ENCODE assay signal across 21 cellular contexts in genomic region chr17:6105608-6106007, GRCh38. TPM values are rescaled to one million over a fixed set of nuclear protein-coding genes. Genes with fewer than 3 reads are reported as not detected.
"Had no signal": no experiment of that assay in that cellular context is flagged by ENCODE, and none has a peak within 500 bp of the region (broad histone marks: within the 10 kb centered on the region; RNA-seq: fewer than 3 reads in every experiment).

No MANE protein-coding gene starts in this region.

- H3K36me3 ChIP-seq: gastrocnemius medialis had no signal

- H3K4me2 ChIP-seq: hepatocyte, neural progenitor cell had no signal

- H2AFZ ChIP-seq: hepatocyte, neural progenitor cell had no signal

- H3K27me3 ChIP-seq: gastrocnemius medialis, neural progenitor cell, testis had no signal

- DNase-seq: activated B cell treated with CpG ODN at 0.5 μM for 24 hours; activated CD8-positive, alpha-beta memory T cell treated with anti-CD3 and anti-CD28 coated beads, Interleukin-2, amount 10 ng/mL, durations not matched to agents 7 days and 5 days; activated CD8-positive, alpha-beta T cell treated with anti-CD3 and anti-CD28 coated beads, Interleukin-2, amount 10 ng/mL, durations not matched to agents 7 days and 5 days; activated T-cell treated with anti-CD3 and anti-CD28 coated beads, Interleukin-2, amount 50 U/mL, for 48 hours; anterior cingulate cortex; effector CD8-positive, alpha-beta T cell; erythroblast; gastrocnemius medialis; left cardiac atrium; mammary epithelial cell; midbrain; natural killer cell; occipital lobe; right cardiac atrium; stimulated activated CD4-positive, alpha-beta T cell treated with anti-CD3 and anti-CD28 coated beads, Interleukin-2, amount 100 ng/mL, for 48 hours; stimulated activated naive CD8-positive, alpha-beta T cell treated with anti-CD3 and anti-CD28 coated beads, Interleukin-15, Interleukin-2, amounts not matched to agents 100 U/mL and 50 U/mL, for 24 hours; T-helper 2 cell; testis had no signal

- H3K9ac ChIP-seq: neural progenitor cell had no signal

- H3K27ac ChIP-seq: gastrocnemius medialis, hepatocyte, neural progenitor cell, testis had no signal

- H3K4me3 ChIP-seq: gastrocnemius medialis, hepatocyte, neural progenitor cell, testis had no signal

- H3K79me2 ChIP-seq: hepatocyte had no signal

- H3K9me3 ChIP-seq: gastrocnemius medialis, testis had no signal

- H3K4me1 ChIP-seq: testis had no signal

RNA-seq across cellular contexts. Expression of gene WSCD1, which starts 35.4 kb away (rescaled TPM):
- total RNA-seq: activated B cell treated with CpG ODN at 0.5 μM for 24 hours; activated CD8-positive, alpha-beta T cell treated with anti-CD3 and anti-CD28 coated beads, Interleukin-2, amount 10 ng/mL, durations not matched to agents 7 days and 5 days; mammary epithelial cell had no signal
- polyA plus RNA-seq: keratinocyte, mammary epithelial cell had no signal
